In genomic region chr17:81241648-81242420, GRCh38 we compare ENCODE assay signal across 8 cellular contexts. TPM values are rescaled to one million over a fixed set of nuclear protein-coding genes. Genes with fewer than 3 reads are reported as not detected.
DNase-seq lines count a peak whose midpoint lies in the region; ATAC-seq lines count a peak whose summit lies in the region.

No MANE protein-coding gene starts in this region.

- no peaks in the 10 kb centered on the region for H3K27me3 ChIP-seq in CD4-positive, alpha-beta memory T cell (ENCODE audit: insufficient read depth, low read length)
- H3K27me3 ChIP-seq in HAP-1 (ENCODE audit: low read depth) = no peaks in the 10 kb centered on the region
- no peaks in the 10 kb centered on the region for H3K27me3 ChIP-seq in adipocyte (replicated peaks; ENCODE audit: control insufficient read depth, insufficient read depth, low read length)

- peaks cover 29% of the 10 kb centered on the region for H3K4me1 ChIP-seq in CD4-positive, alpha-beta memory T cell (ENCODE audit: insufficient read depth, low read length)
- peaks cover 3% of the 10 kb centered on the region; the same call in 1 of the 2 replicates for H3K4me1 ChIP-seq in HAP-1
- peaks cover 29% of the 10 kb centered on the region for H3K4me1 ChIP-seq in adipocyte (ENCODE audit: control insufficient read depth, insufficient read depth, low read length)

- no peak overlapping the region for H3K27ac ChIP-seq in CD4-positive, alpha-beta memory T cell (ENCODE audit: low read depth, low read length)

- H3K27me3 Mint-ChIP-seq in CD4-positive, alpha-beta memory T cell = no peaks in the 10 kb centered on the region
- H3K27me3 Mint-ChIP-seq in immature natural killer cell (ENCODE audit: low read depth in 3 of 3) = peaks cover 6 to 9% (median 8%) of the 10 kb centered on the region in 3 donors

- H3K4me3 ChIP-seq in CD4-positive, alpha-beta memory T cell (ENCODE audit: low read length in 2 of 2) = no peak overlapping the region
- H3K4me3 ChIP-seq in HAP-1 = no peak overlapping the region
- H3K4me3 ChIP-seq in adipocyte (ENCODE audit: low read length) = no peak overlapping the region

- intact Hi-C loops in CD4-positive, alpha-beta memory T cell (cut with micrococcal nuclease) = loop anchor here (2.0 kb wide), 1 partner anchor 141 kb away; no protein-coding TSS in a partner anchor

- peaks cover 0 to 7% of the 10 kb centered on the region in 2 donors for H3K36me3 Mint-ChIP-seq in CD4-positive, alpha-beta memory T cell
- no peaks in the 10 kb centered on the region for H3K36me3 Mint-ChIP-seq in immature natural killer cell

- peak overlapping the region in 3 of 7 donors; percentile 37 to 73 (median 48) for H3K27ac Mint-ChIP-seq in CD4-positive, alpha-beta memory T cell
- H3K27ac Mint-ChIP-seq in immature natural killer cell = peak overlapping the region in 3 of 6 donors; percentile 19 to 75 (median 72)

- H3K4me1 Mint-ChIP-seq in CD4-positive, alpha-beta memory T cell = peaks cover 9 to 40% (median 28%) of the 10 kb centered on the region in 4 donors
- H3K4me1 Mint-ChIP-seq in immature natural killer cell = peaks cover 43 to 44% of the 10 kb centered on the region in 2 donors

- H3K9me3 ChIP-seq in CD4-positive, alpha-beta memory T cell (ENCODE audit: control insufficient read depth in 1 of 2, low read length in 2 of 2) = no peaks in the 10 kb centered on the region
- no peaks in the 10 kb centered on the region for H3K9me3 ChIP-seq in HAP-1
- H3K9me3 ChIP-seq in adipocyte (ENCODE audit: control insufficient read depth, low read length) = no peaks in the 10 kb centered on the region

- H3K4me3 Mint-ChIP-seq in CD4-positive, alpha-beta memory T cell = peak overlapping the region in 4 of 8 donors; percentile 17 to 57 (median 40)
- peak overlapping the region; percentile 21 to 59 (median 49) for H3K4me3 Mint-ChIP-seq in immature natural killer cell

- peak; percentile 43 to 56 (median 55) for DNase-seq in CD4-positive, alpha-beta memory T cell
- peak; percentile 53 to 82 for DNase-seq in HAP-1 (ENCODE audit: low spot score in 2 of 2)
- DNase-seq in T follicular helper cell (ENCODE audit: low read depth) = peak; percentile 36
- peak; percentile 67 for DNase-seq in adipocyte (ENCODE audit: low read depth)
- peak; percentile 66 to 71 (median 71) for DNase-seq in immature natural killer cell
- peak in 2 of 3 experiments; percentile 36 to 61 for DNase-seq in stimulated activated CD4-positive, alpha-beta T cell treated with anti-CD3 and anti-CD28 coated beads, TNF-alpha, amount 100 ng/mL, for 24 hours (ENCODE audit: low read depth in 3 of 3)

- H3K36me3 ChIP-seq in CD4-positive, alpha-beta memory T cell (ENCODE audit: insufficient read depth, low read length) = no peaks in the 10 kb centered on the region
- H3K36me3 ChIP-seq in HAP-1 (replicated peaks) (peaks cover 19% of the 10 kb centered on the region), adipocyte (ENCODE audit: control insufficient read depth, insufficient read depth, low read length, severe bottlenecking) (peaks cover 5% of the 10 kb centered on the region)

- no peaks in the 10 kb centered on the region for H3K9me3 Mint-ChIP-seq in CD4-positive, alpha-beta memory T cell
- no peaks in the 10 kb centered on the region for H3K9me3 Mint-ChIP-seq in immature natural killer cell

- CTCF ChIA-PET in CD4-positive, alpha-beta memory T cell (lab: Charles Lee; ENCODE audit: partially characterized antibody) = no interaction called here

- no peak for ATAC-seq in GM19328 (IDR thresholded peaks at IDR 0.05; ENCODE audit: unreplicated experiment)
- no peak for ATAC-seq in HG02798 (IDR thresholded peaks at IDR 0.05; ENCODE audit: poor library complexity, unreplicated experiment)

- H3K9ac ChIP-seq in adipocyte (ENCODE audit: low read length) = no peak overlapping the region

- POLR2A ChIA-PET in CD4-positive, alpha-beta memory T cell (lab: Charles Lee; ENCODE audit: partially characterized antibody) = no interaction called here

- in situ Hi-C loops in HAP-1 (cut with MboI; ENCODE audit: low sequenced_read_pairs) = no loop called here

RNA-seq across cellular contexts. Expression of gene NDUFAF8, which starts 2.7 kb away (rescaled TPM):
- 10 to 100 TPM; 40.1 to 45.1 TPM for total RNA-seq in CD4-positive, alpha-beta memory T cell
- 10 to 100 TPM; 64.5 to 78.6 TPM for polyA plus RNA-seq in CD4-positive, alpha-beta memory T cell
- 100 to 1,000 TPM in 1 of 3 donors, 10 to 100 TPM in 2; 61.2 to 121 (median 67.8) TPM for polyA plus RNA-seq in immature natural killer cell

RNA-seq across cellular contexts. Expression of gene TEPSIN, which starts 3.0 kb away (rescaled TPM):
- total RNA-seq in CD4-positive, alpha-beta memory T cell = 100 to 1,000 TPM; 111 to 126 TPM
- polyA plus RNA-seq in CD4-positive, alpha-beta memory T cell = 1 to 10 TPM; 2.0 to 5.3 TPM
- polyA plus RNA-seq in immature natural killer cell = 1 to 10 TPM; 1.6 to 7.3 (median 5.0) TPM

RNA-seq across cellular contexts. Expression of gene CEP131, which starts 19.1 kb away (rescaled TPM):
- 10 to 100 TPM in 1 of 2 experiments, 1 to 10 TPM in 1; 9.6 to 10.5 TPM for total RNA-seq in CD4-positive, alpha-beta memory T cell
- 1 to 10 TPM; 1.7 to 3.8 TPM for polyA plus RNA-seq in CD4-positive, alpha-beta memory T cell
- polyA plus RNA-seq in immature natural killer cell = 1 to 10 TPM in 2 of 3 donors, under 1 TPM in 1; 0.43 to 7.4 (median 1.5) TPM

RNA-seq across cellular contexts. Expression of gene SLC38A10, which starts 53.3 kb away (rescaled TPM):
- total RNA-seq in CD4-positive, alpha-beta memory T cell = 100 to 1,000 TPM; 112 to 113 TPM
- polyA plus RNA-seq in CD4-positive, alpha-beta memory T cell = 10 to 100 TPM; 49.0 to 69.6 TPM
- 10 to 100 TPM; 46.8 to 98.7 (median 46.8) TPM for polyA plus RNA-seq in immature natural killer cell
